Comparison of ENCODE assay signal across 1 cellular context in the genomic region with DNA sequence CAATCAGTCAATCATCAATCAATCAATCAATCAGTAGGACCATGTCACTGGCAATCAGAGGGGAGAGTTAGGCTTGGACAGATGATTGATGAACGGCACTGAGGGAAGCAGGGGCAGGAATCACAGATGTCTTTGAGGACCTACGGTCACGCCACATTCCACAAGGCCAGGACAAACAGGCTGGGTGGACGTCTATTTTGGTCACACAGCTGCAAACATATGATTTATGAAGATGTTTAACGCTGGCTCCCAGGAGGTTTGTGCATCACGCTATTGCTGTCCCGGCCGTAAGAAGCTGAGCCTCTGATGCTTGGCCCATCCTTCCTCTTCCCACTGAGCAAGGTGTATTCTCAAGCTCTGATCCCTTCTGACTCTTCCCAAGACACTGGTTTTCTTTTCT.
TF ChIP-seq lines count a peak whose summit lies in the region.

No MANE protein-coding gene starts in this region.

TF ChIP-seq in HepG2, 621 proteins besides CTCF, POLR2A, EP300 and RAD21 (continued from another document):
- TF ChIP-seq, protein P1, sequence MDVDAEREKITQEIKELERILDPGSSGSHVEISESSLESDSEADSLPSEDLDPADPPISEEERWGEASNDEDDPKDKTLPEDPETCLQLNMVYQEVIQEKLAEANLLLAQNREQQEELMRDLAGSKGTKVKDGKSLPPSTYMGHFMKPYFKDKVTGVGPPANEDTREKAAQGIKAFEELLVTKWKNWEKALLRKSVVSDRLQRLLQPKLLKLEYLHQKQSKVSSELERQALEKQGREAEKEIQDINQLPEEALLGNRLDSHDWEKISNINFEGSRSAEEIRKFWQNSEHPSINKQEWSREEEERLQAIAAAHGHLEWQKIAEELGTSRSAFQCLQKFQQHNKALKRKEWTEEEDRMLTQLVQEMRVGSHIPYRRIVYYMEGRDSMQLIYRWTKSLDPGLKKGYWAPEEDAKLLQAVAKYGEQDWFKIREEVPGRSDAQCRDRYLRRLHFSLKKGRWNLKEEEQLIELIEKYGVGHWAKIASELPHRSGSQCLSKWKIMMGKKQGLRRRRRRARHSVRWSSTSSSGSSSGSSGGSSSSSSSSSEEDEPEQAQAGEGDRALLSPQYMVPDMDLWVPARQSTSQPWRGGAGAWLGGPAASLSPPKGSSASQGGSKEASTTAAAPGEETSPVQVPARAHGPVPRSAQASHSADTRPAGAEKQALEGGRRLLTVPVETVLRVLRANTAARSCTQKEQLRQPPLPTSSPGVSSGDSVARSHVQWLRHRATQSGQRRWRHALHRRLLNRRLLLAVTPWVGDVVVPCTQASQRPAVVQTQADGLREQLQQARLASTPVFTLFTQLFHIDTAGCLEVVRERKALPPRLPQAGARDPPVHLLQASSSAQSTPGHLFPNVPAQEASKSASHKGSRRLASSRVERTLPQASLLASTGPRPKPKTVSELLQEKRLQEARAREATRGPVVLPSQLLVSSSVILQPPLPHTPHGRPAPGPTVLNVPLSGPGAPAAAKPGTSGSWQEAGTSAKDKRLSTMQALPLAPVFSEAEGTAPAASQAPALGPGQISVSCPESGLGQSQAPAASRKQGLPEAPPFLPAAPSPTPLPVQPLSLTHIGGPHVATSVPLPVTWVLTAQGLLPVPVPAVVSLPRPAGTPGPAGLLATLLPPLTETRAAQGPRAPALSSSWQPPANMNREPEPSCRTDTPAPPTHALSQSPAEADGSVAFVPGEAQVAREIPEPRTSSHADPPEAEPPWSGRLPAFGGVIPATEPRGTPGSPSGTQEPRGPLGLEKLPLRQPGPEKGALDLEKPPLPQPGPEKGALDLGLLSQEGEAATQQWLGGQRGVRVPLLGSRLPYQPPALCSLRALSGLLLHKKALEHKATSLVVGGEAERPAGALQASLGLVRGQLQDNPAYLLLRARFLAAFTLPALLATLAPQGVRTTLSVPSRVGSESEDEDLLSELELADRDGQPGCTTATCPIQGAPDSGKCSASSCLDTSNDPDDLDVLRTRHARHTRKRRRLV (CRISPR knock-in tag; IDR thresholded peaks at IDR 0.05): no peak
- TF ChIP-seq, protein P2, sequence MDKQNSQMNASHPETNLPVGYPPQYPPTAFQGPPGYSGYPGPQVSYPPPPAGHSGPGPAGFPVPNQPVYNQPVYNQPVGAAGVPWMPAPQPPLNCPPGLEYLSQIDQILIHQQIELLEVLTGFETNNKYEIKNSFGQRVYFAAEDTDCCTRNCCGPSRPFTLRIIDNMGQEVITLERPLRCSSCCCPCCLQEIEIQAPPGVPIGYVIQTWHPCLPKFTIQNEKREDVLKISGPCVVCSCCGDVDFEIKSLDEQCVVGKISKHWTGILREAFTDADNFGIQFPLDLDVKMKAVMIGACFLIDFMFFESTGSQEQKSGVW (CRISPR knock-in tag; IDR thresholded peaks at IDR 0.05; ENCODE audit: borderline replicate concordance): no peak
- TF ChIP-seq ZNF343 (CRISPR knock-in tag; IDR thresholded peaks at IDR 0.05) (no peak), ZSCAN25 (CRISPR knock-in tag; IDR thresholded peaks at IDR 0.05) (no peak), HIVEP1 (CRISPR knock-in tag; IDR thresholded peaks at IDR 0.05) (no peak)
- TF ChIP-seq, protein P3, sequence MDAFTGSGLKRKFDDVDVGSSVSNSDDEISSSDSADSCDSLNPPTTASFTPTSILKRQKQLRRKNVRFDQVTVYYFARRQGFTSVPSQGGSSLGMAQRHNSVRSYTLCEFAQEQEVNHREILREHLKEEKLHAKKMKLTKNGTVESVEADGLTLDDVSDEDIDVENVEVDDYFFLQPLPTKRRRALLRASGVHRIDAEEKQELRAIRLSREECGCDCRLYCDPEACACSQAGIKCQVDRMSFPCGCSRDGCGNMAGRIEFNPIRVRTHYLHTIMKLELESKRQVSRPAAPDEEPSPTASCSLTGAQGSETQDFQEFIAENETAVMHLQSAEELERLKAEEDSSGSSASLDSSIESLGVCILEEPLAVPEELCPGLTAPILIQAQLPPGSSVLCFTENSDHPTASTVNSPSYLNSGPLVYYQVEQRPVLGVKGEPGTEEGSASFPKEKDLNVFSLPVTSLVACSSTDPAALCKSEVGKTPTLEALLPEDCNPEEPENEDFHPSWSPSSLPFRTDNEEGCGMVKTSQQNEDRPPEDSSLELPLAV (CRISPR knock-in tag; conservative IDR thresholded peaks at IDR 0.05; ENCODE audit: low read depth): no peak
- TF ChIP-seq, protein P4, sequence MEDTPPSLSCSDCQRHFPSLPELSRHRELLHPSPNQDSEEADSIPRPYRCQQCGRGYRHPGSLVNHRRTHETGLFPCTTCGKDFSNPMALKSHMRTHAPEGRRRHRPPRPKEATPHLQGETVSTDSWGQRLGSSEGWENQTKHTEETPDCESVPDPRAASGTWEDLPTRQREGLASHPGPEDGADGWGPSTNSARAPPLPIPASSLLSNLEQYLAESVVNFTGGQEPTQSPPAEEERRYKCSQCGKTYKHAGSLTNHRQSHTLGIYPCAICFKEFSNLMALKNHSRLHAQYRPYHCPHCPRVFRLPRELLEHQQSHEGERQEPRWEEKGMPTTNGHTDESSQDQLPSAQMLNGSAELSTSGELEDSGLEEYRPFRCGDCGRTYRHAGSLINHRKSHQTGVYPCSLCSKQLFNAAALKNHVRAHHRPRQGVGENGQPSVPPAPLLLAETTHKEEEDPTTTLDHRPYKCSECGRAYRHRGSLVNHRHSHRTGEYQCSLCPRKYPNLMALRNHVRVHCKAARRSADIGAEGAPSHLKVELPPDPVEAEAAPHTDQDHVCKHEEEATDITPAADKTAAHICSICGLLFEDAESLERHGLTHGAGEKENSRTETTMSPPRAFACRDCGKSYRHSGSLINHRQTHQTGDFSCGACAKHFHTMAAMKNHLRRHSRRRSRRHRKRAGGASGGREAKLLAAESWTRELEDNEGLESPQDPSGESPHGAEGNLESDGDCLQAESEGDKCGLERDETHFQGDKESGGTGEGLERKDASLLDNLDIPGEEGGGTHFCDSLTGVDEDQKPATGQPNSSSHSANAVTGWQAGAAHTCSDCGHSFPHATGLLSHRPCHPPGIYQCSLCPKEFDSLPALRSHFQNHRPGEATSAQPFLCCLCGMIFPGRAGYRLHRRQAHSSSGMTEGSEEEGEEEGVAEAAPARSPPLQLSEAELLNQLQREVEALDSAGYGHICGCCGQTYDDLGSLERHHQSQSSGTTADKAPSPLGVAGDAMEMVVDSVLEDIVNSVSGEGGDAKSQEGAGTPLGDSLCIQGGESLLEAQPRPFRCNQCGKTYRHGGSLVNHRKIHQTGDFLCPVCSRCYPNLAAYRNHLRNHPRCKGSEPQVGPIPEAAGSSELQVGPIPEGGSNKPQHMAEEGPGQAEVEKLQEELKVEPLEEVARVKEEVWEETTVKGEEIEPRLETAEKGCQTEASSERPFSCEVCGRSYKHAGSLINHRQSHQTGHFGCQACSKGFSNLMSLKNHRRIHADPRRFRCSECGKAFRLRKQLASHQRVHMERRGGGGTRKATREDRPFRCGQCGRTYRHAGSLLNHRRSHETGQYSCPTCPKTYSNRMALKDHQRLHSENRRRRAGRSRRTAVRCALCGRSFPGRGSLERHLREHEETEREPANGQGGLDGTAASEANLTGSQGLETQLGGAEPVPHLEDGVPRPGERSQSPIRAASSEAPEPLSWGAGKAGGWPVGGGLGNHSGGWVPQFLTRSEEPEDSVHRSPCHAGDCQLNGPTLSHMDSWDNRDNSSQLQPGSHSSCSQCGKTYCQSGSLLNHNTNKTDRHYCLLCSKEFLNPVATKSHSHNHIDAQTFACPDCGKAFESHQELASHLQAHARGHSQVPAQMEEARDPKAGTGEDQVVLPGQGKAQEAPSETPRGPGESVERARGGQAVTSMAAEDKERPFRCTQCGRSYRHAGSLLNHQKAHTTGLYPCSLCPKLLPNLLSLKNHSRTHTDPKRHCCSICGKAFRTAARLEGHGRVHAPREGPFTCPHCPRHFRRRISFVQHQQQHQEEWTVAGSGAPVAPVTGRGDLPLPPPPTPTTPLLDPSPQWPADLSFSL (CRISPR knock-in tag; IDR thresholded peaks at IDR 0.05): no peak
TF ChIP-seq in HepG2: peak in this region for 0.
